In the genomic region with DNA sequence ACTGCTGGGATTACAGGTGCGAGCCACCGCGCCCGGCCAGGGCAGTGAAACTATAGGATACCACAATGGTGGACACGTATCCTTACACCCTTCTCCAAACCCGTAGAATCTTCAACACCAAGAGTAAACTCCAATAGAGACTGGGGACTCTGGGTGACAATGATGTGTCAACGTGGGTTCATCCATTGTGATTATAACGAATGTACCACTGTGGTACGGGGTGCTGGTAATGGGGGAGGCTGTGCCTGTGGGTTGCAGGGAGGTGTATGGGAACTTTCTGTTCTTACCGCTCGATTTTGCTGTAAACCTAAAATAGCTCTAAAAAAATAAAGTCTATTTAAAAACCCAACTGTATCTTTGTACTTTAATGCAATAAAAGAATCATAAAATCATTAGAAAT, we compare ENCODE assay signal across 20 cellular contexts. TPM values are rescaled to one million over a fixed set of nuclear protein-coding genes. Genes with fewer than 3 reads are reported as not detected.
DNase-seq lines count a peak whose midpoint lies in the region; ATAC-seq and TF ChIP-seq lines count a peak whose summit lies in the region.
"Had no signal": no experiment of that assay in that cellular context is flagged by ENCODE, and none has a peak within 500 bp of the region (broad histone marks: within the 10 kb centered on the region; RNA-seq: fewer than 3 reads in every experiment).

No MANE protein-coding gene starts in this region.

- H3K4me1 Mint-ChIP-seq in IgD-negative memory B cell (peaks cover 25 to 39% (median 35%) of the 10 kb centered on the region in 3 donors), T-helper 17 cell (peaks cover 2% of the 10 kb centered on the region), HFFc6 (ENCODE audit: low read depth) (no peaks in the 10 kb centered on the region)
- H3K4me1 Mint-ChIP-seq: CD8-positive, alpha-beta memory T cell had no signal

- H3K9me3 Mint-ChIP-seq in IgD-negative memory B cell (peaks cover 0 to 2% (median 0%) of the 10 kb centered on the region in 3 donors), HFFc6 (peaks cover 7% of the 10 kb centered on the region)
- H3K9me3 Mint-ChIP-seq: CD4-positive, alpha-beta T cell; CD8-positive, alpha-beta memory T cell had no signal

- ATAC-seq in GM21381 (IDR thresholded peaks at IDR 0.05; ENCODE audit: unreplicated experiment), result no peak
- ATAC-seq in T-helper 17 cell, result no peak
- ATAC-seq: GM12878 had no signal

- no peak for DNase-seq in dorsolateral prefrontal cortex
- peak; percentile 70 for DNase-seq in putamen (ENCODE audit: low spot score)
- no peak for DNase-seq in substantia nigra (lab: John Stamatoyannopoulos, UW)
- DNase-seq in T-helper 17 cell, result no peak
- no peak for DNase-seq in NCI-H146 treated with DMSO at 0.1 percent for 48 hours (lab: John Stamatoyannopoulos, UW; ENCODE audit: unreplicated experiment)
- no peak for DNase-seq in HFFc6
- DNase-seq: CD4-positive, alpha-beta T cell; CD8-positive, alpha-beta memory T cell; DMS 273 treated with DMSO at 0.1 percent for 48 hours; DMS79; EL; GDM1; GM23248; H7; HCEC 1CT had no signal

- H3K27me3 ChIP-seq in dorsolateral prefrontal cortex, result no peaks in the 10 kb centered on the region
- H3K27me3 ChIP-seq: BLaER1 treated with 17β-estradiol and CSF1 and Interleukin-3, amounts not matched to agents 10 nM and 100 nM had no signal

- TF ChIP-seq CTCF in dorsolateral prefrontal cortex (IDR thresholded peaks at IDR 0.05 in 54 of 56, conservative IDR thresholded peaks at IDR 0.05 in 2 of 56; ENCODE audit: low read depth in 1 of 56, partially characterized antibody in 56 of 56) (no peak), HFFc6 (IDR thresholded peaks at IDR 0.05) (no peak)

- H3K36me3 Mint-ChIP-seq in IgD-negative memory B cell, result peaks cover 3% of the 10 kb centered on the region
- H3K36me3 Mint-ChIP-seq in T-helper 17 cell (ENCODE audit: low read depth), result no peaks in the 10 kb centered on the region
- no peaks in the 10 kb centered on the region for H3K36me3 Mint-ChIP-seq in HFFc6 (ENCODE audit: low read depth)
- H3K36me3 Mint-ChIP-seq: CD8-positive, alpha-beta memory T cell had no signal

- no peak overlapping the region for H3K4me3 ChIP-seq in dorsolateral prefrontal cortex
- H3K4me3 ChIP-seq: BLaER1 treated with 17β-estradiol and CSF1 and Interleukin-3, amounts not matched to agents 10 nM and 100 nM; GM12878; GM23248 had no signal

- intact Hi-C loops in dorsolateral prefrontal cortex (cut with DNase I), result loop anchor here in 1 of 2 donors (5.0 to 10.0 kb wide), 2 partner anchors 44 to 54 kb away; a partner anchor contains a TSS

- H3K9me3 ChIP-seq in T-helper 17 cell (ENCODE audit: control insufficient read depth, low read length, poor library complexity, severe bottlenecking), result no peaks in the 10 kb centered on the region

- H3K4me3 Mint-ChIP-seq in IgD-negative memory B cell, result peak overlapping the region in 2 of 4 donors; percentile 27 to 60
- no peak overlapping the region for H3K4me3 Mint-ChIP-seq in T-helper 17 cell
- no peak overlapping the region for H3K4me3 Mint-ChIP-seq in HFFc6
- H3K4me3 Mint-ChIP-seq: CD14-positive monocyte; CD4-positive, alpha-beta T cell; CD8-positive, alpha-beta memory T cell had no signal

- H3K27me3 Mint-ChIP-seq in IgD-negative memory B cell (no peaks in the 10 kb centered on the region), T-helper 17 cell (no peaks in the 10 kb centered on the region), HFFc6 (ENCODE audit: insufficient read depth) (peaks cover 25% of the 10 kb centered on the region)
- H3K27me3 Mint-ChIP-seq: CD4-positive, alpha-beta T cell had no signal

- H3K27ac ChIP-seq in dorsolateral prefrontal cortex (peak overlapping the region in 48 of 59 donors; percentile 30 to 100 (median 97)), substantia nigra (ENCODE audit: low read depth, low read length, poor library complexity, severe bottlenecking) (peak overlapping the region; percentile 42)
- H3K27ac ChIP-seq: GM23248 had no signal

- H3K27ac Mint-ChIP-seq in IgD-negative memory B cell (peak overlapping the region; percentile 35 to 92 (median 59)), T-helper 17 cell (no peak overlapping the region), HFFc6 (no peak overlapping the region)
- H3K27ac Mint-ChIP-seq: CD14-positive monocyte; CD4-positive, alpha-beta T cell; CD8-positive, alpha-beta memory T cell had no signal

RNA-seq across cellular contexts. Expression of a gene that starts 11.6 kb away (rescaled TPM):
- 74.6 TPM for polyA plus RNA-seq in IgD-negative memory B cell
- total RNA-seq in dorsolateral prefrontal cortex (100 to 1,000 TPM in 55 of 120 experiments, 10 to 100 TPM in 65; 71.9 to 184 (median 98.1) TPM), T-helper 17 cell (1 to 10 TPM; 2.1 to 4.5 TPM)
- under 1 TPM in 5 of 6 experiments, not detected in 1; 0.09 to 0.29 (median 0.11) TPM for total RNA-seq in HFFc6 (2021; fragmentation: NEBNext Ultra II Directional; extraction: Animal tissue kit (Norgen Biotek cat#: 25700))

RNA-seq across cellular contexts. Expression of a gene that starts 30.3 kb away (rescaled TPM):
- 0.64 TPM for polyA plus RNA-seq in IgD-negative memory B cell
- total RNA-seq in dorsolateral prefrontal cortex (100 to 1,000 TPM in 107 of 120 experiments, 10 to 100 TPM in 13; 43.9 to 237 (median 155) TPM), T-helper 17 cell (under 1 TPM; 0.40 to 0.42 TPM)
- 10 to 100 TPM; 10.6 to 21.6 (median 12.7) TPM for total RNA-seq in HFFc6 (2021; fragmentation: NEBNext Ultra II Directional; extraction: Animal tissue kit (Norgen Biotek cat#: 25700))
- total RNA-seq: CD4-positive, alpha-beta T cell had no signal
- polyA plus RNA-seq: CD14-positive monocyte; CD8-positive, alpha-beta memory T cell had no signal

RNA-seq across cellular contexts. Expression of a gene that starts 49.0 kb away (rescaled TPM):
- 86.9 TPM for polyA plus RNA-seq in IgD-negative memory B cell
- total RNA-seq in dorsolateral prefrontal cortex (10 to 100 TPM; 22.3 to 60.9 (median 39.3) TPM), T-helper 17 cell (10 to 100 TPM; 12.3 to 20.6 TPM)
- 10 to 100 TPM; 39.2 to 49.1 (median 42.5) TPM for total RNA-seq in HFFc6 (2021; fragmentation: NEBNext Ultra II Directional; extraction: Animal tissue kit (Norgen Biotek cat#: 25700))

Comparison
In these comparisons a context has a peak if more than half of its experiments do, and no peak if none do; other contexts are left out.
1. H3K27ac Mint-ChIP-seq: peak in IgD-negative memory B cell (3 of 3); none in T-helper 17 cell (single experiment) and HFFc6 (single experiment).
2. RNA of a gene that starts 11.6 kb away (total RNA-seq): 71.9 to 184 TPM in dorsolateral prefrontal cortex; 2.1 to 4.5 TPM in T-helper 17 cell and 0.09 to 0.29 TPM in HFFc6; every median in the first group is over 10 times any median in the second.
3. RNA of a gene that starts 30.3 kb away (total RNA-seq): 43.9 to 237 TPM in dorsolateral prefrontal cortex and 10.6 to 21.6 TPM in HFFc6; 0.40 to 0.42 TPM in T-helper 17 cell; every median in the first group is over 4 times any median in the second.